Comparison of ENCODE assay signal across 8 cellular contexts in genomic region chr7:36152756-36153570, GRCh38. TPM values are rescaled to one million over a fixed set of nuclear protein-coding genes. Genes with fewer than 3 reads are reported as not detected.
DNase-seq lines count a peak whose midpoint lies in the region; ATAC-seq, FAIRE-seq and TF ChIP-seq lines count a peak whose summit lies in the region.

Gene EEPD1 (plus strand): TSS chr7:36153254. CDS start chr7:36154325, 1,071 bp downstream.

- DNase-seq in NCI-H187 treated with DMSO at 0.1 percent for 48 hours (lab: John Stamatoyannopoulos, UW) (peak; percentile 93), astrocyte (ENCODE audit: low read depth) (peak; percentile 95), right cardiac atrium (peak; percentile 100), pulmonary artery endothelial cell (ENCODE audit: low read depth, low spot score) (peak; percentile 96), urothelium cell line (ENCODE audit: low spot score) (peak; percentile 99)
- peak; percentile 99 for DNase-seq in T-helper 2 cell treated with Interferon-gamma antibody and Interleukin-4, amounts not matched to agents 5 μg/mL and 100 μg/mL, for 36 hours (ENCODE audit: low spot score)

- peak within 1 kb of the TSS; percentile 53 for H3K27ac ChIP-seq in astrocyte (ENCODE audit: low read depth, low read length)
- peak within 1 kb of the TSS; percentile 77 for H3K27ac ChIP-seq in right cardiac atrium (ENCODE audit: low read length)

- ATAC-seq in GM18502 (IDR thresholded peaks at IDR 0.05; ENCODE audit: poor library complexity, unreplicated experiment) (peak; percentile 97), HG02970 (IDR thresholded peaks at IDR 0.05; ENCODE audit: low FRiP score, unreplicated experiment) (peak; percentile 96), right cardiac atrium (peak; percentile 98 to 99)

- H3K27me3 Mint-ChIP-seq in T-helper 2 cell treated with Interferon-gamma antibody and Interleukin-4, amounts not matched to agents 5 μg/mL and 100 μg/mL, for 36 hours (ENCODE audit: low read depth) = peaks cover 1% of the 10 kb centered on the region
- peaks cover 2% of the 10 kb centered on the region for H3K27me3 Mint-ChIP-seq in astrocyte (ENCODE audit: low read depth, unreplicated experiment)

- H3K79me2 ChIP-seq in astrocyte (ENCODE audit: insufficient read depth, low read length) = peaks cover 3% of the 10 kb centered on the region

- peaks cover 11% of the 10 kb centered on the region for H3K4me1 Mint-ChIP-seq in T-helper 2 cell treated with Interferon-gamma antibody and Interleukin-4, amounts not matched to agents 5 μg/mL and 100 μg/mL, for 36 hours (ENCODE audit: low read depth)
- H3K4me1 Mint-ChIP-seq in astrocyte (ENCODE audit: low read depth, unreplicated experiment) = peaks cover 8% of the 10 kb centered on the region

- peaks cover 4% of the 10 kb centered on the region for H4K20me1 ChIP-seq in astrocyte (ENCODE audit: insufficient read depth, low read length)

- FAIRE-seq in astrocyte (lab: Jason Lieb, UNC) (no peak), urothelium cell line (lab: Jason Lieb, UNC) (peak; percentile 88)

- peak within 1 kb of the TSS; percentile 86 for H3K9ac ChIP-seq in astrocyte (ENCODE audit: low read length)

- H3K4me3 ChIP-seq in astrocyte (ENCODE audit: insufficient read depth, low read depth, low read length) = peak within 1 kb of the TSS; percentile 71
- H3K4me3 ChIP-seq in right cardiac atrium (ENCODE audit: low read length) = peak within 1 kb of the TSS; percentile 67

- H3K36me3 ChIP-seq in astrocyte (ENCODE audit: insufficient read depth, low read length) = no peaks in the 10 kb centered on the region

- peaks cover 3% of the 10 kb centered on the region for H3K9me3 ChIP-seq in astrocyte (ENCODE audit: insufficient read depth, low read depth, low read length)
- H3K9me3 ChIP-seq in right cardiac atrium (ENCODE audit: control insufficient read depth, low read length) = no peaks in the 10 kb centered on the region

- H3K27me3 ChIP-seq in astrocyte (ENCODE audit: insufficient read depth, low read length) = no peaks in the 10 kb centered on the region
- H3K27me3 ChIP-seq in right cardiac atrium (ENCODE audit: control insufficient read depth, insufficient read depth) = no peaks in the 10 kb centered on the region

- H3K4me1 ChIP-seq in astrocyte (ENCODE audit: insufficient read depth, low read length) (peaks cover 24% of the 10 kb centered on the region), right cardiac atrium (ENCODE audit: control insufficient read depth, insufficient read depth, low read length) (peaks cover 8% of the 10 kb centered on the region)

- H3K4me3 Mint-ChIP-seq in T-helper 2 cell treated with Interferon-gamma antibody and Interleukin-4, amounts not matched to agents 5 μg/mL and 100 μg/mL, for 36 hours = peak within 1 kb of the TSS; percentile 83
- H3K4me3 Mint-ChIP-seq in astrocyte (ENCODE audit: unreplicated experiment) = peak within 1 kb of the TSS; percentile 85

- H2AFZ ChIP-seq in astrocyte (ENCODE audit: low read depth, low read length) = peak within 1 kb of the TSS; percentile 87

- no peak for TF ChIP-seq CTCF in astrocyte (IDR thresholded peaks at IDR 0.05; ENCODE audit: insufficient read depth, low read depth, low read length)

- peaks cover 8% of the 10 kb centered on the region for H3K9me3 Mint-ChIP-seq in T-helper 2 cell treated with Interferon-gamma antibody and Interleukin-4, amounts not matched to agents 5 μg/mL and 100 μg/mL, for 36 hours
- H3K9me3 Mint-ChIP-seq in astrocyte (ENCODE audit: unreplicated experiment) = peaks cover 4% of the 10 kb centered on the region

- intact Hi-C loops in right cardiac atrium (cut with DNase I) = no loop called here

- peak within 1 kb of the TSS; percentile 97 for H3K4me2 ChIP-seq in astrocyte (ENCODE audit: low read length)

- no peaks in the 10 kb centered on the region for H3K36me3 Mint-ChIP-seq in T-helper 2 cell treated with Interferon-gamma antibody and Interleukin-4, amounts not matched to agents 5 μg/mL and 100 μg/mL, for 36 hours (ENCODE audit: low read depth)
- H3K36me3 Mint-ChIP-seq in astrocyte (ENCODE audit: low read depth, unreplicated experiment) = peaks cover 3% of the 10 kb centered on the region

- H3K27ac Mint-ChIP-seq in T-helper 2 cell treated with Interferon-gamma antibody and Interleukin-4, amounts not matched to agents 5 μg/mL and 100 μg/mL, for 36 hours = no peak within 1 kb of the TSS
- H3K27ac Mint-ChIP-seq in astrocyte (ENCODE audit: unreplicated experiment) = peak within 1 kb of the TSS; percentile 88

- under 1% methylated on average over 88 of the region's 88 CpGs for WGBS in right cardiac atrium

RNA-seq across cellular contexts. Expression of gene EEPD1, which starts in this region (rescaled TPM):
- total RNA-seq in astrocyte (4.9 and 5.4 TPM in 2 replicates), right cardiac atrium (1 to 10 TPM; 3.0 to 7.8 (median 5.7) TPM), pulmonary artery endothelial cell (0.28 and 0.33 TPM in 2 replicates)
- polyA plus RNA-seq in right cardiac atrium = 4.4 TPM

Comparison
In these comparisons a context has a peak if more than half of its experiments do, and no peak if none do; other contexts are left out.
1. Peak in every context shown above with its lines: DNase-seq, ATAC-seq, H3K4me3 ChIP-seq and H3K27ac ChIP-seq.
2. Peak in DNase-seq in pulmonary artery endothelial cell; RNA of the gene not detected or under 1 TPM.